In genomic region chr17:75371339-75371738, GRCh38 we compare ENCODE assay signal across 2 cellular contexts.
TF ChIP-seq lines count a peak whose summit lies in the region.

No MANE protein-coding gene starts in this region.

TF ChIP-seq in GM12878, 131 proteins besides CTCF, POLR2A, EP300 and RAD21 (continued from another document):
- TF ChIP-seq RELB (IDR thresholded peaks at IDR 0.05; ENCODE audit: low read depth) (peak; percentile 73), WRNIP1 (IDR thresholded peaks at IDR 0.05; ENCODE audit: borderline replicate concordance, low read depth, low read length) (no peak), YY1 (IDR thresholded peaks at IDR 0.05; ENCODE audit: low read depth, low read length) (no peak), EZH2 (IDR thresholded peaks at IDR 0.05; ENCODE audit: borderline replicate concordance, control insufficient read depth, low read depth, low read length) (no peak), PKNOX1 (IDR thresholded peaks at IDR 0.05) (peak; percentile 53; the same call in 1 of the 2 replicates), BMI1 (IDR thresholded peaks at IDR 0.05; ENCODE audit: borderline replicate concordance) (peak; percentile 83; the same call in 1 of the 2 replicates), KAT2A (conservative IDR thresholded peaks at IDR 0.05; ENCODE audit: control insufficient read depth, low read depth, low read length) (no peak)
TF ChIP-seq in GM12878: peak in this region for 4.

TF ChIP-seq in GM23338, 12 proteins besides CTCF, POLR2A, EP300 and RAD21 (continued from another document):
- TF ChIP-seq, protein P1, sequence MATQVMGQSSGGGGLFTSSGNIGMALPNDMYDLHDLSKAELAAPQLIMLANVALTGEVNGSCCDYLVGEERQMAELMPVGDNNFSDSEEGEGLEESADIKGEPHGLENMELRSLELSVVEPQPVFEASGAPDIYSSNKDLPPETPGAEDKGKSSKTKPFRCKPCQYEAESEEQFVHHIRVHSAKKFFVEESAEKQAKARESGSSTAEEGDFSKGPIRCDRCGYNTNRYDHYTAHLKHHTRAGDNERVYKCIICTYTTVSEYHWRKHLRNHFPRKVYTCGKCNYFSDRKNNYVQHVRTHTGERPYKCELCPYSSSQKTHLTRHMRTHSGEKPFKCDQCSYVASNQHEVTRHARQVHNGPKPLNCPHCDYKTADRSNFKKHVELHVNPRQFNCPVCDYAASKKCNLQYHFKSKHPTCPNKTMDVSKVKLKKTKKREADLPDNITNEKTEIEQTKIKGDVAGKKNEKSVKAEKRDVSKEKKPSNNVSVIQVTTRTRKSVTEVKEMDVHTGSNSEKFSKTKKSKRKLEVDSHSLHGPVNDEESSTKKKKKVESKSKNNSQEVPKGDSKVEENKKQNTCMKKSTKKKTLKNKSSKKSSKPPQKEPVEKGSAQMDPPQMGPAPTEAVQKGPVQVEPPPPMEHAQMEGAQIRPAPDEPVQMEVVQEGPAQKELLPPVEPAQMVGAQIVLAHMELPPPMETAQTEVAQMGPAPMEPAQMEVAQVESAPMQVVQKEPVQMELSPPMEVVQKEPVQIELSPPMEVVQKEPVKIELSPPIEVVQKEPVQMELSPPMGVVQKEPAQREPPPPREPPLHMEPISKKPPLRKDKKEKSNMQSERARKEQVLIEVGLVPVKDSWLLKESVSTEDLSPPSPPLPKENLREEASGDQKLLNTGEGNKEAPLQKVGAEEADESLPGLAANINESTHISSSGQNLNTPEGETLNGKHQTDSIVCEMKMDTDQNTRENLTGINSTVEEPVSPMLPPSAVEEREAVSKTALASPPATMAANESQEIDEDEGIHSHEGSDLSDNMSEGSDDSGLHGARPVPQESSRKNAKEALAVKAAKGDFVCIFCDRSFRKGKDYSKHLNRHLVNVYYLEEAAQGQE (IDR thresholded peaks at IDR 0.05; ENCODE audit: unreplicated experiment) = no peak
- TF ChIP-seq EZH2 (IDR thresholded peaks at IDR 0.05; ENCODE audit: low read depth, unreplicated experiment) (no peak), JUNB (IDR thresholded peaks at IDR 0.05; ENCODE audit: unreplicated experiment) (no peak), ETS1 (IDR thresholded peaks at IDR 0.05) (no peak), NANOG (IDR thresholded peaks at IDR 0.05; ENCODE audit: borderline replicate concordance) (no peak), POLR2AphosphoS5 (IDR thresholded peaks at IDR 0.05; ENCODE audit: low read depth) (no peak), EZH2phosphoT487 (IDR thresholded peaks at IDR 0.05; ENCODE audit: unreplicated experiment) (no peak)
